ENCODE assay signal across 8 cellular contexts in the genomic region with DNA sequence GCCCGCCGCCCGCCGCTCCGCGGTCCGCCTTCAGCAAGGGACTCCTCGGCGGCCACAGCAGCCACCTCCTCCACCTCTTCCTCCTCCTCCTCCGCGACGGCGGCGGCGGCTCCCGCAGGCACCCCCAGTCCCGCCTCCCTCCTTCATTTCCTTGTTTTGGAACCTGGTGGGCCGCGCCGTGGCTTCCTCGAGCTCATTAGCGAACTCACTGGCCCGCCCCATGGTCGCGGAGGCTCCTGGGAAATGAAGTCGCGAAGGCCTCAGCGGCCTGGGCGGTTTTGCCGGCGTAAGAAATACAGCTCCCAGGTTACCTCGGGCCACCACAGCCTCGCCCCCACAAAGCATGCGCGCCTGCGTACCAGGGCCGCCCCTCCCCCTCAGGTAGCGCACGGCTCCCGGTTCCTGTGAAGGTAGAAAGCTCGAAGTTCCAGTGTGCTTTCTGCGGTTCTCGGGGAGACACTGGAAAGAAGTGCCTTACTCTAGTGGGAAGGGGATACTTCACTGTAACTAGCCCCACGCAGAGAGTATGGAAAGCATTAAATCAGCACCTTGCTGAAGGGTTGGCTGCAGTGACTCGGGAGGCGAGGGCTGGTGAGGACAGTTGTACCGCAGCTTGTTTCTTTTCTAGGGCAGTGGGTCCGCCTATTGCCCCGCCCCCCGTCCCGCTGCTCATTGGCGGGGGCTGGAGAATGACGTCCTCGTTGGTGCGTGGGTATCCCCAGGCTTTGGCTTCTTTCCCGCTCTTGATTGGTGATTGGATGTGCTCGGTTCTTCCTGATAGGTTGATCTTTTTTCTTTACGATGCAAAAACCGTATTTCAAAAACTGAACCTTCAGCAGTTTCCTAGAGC. TPM values are rescaled to one million over a fixed set of nuclear protein-coding genes. Genes with fewer than 3 reads are reported as not detected.
DNase-seq lines count a peak whose midpoint lies in the region; ATAC-seq lines count a peak whose summit lies in the region.

A gene (minus strand): TSS at position 210 of the 850 bp plus-strand sequence. CDS start 333 bp downstream, outside the sequence.

- H3K36me3 ChIP-seq in CD8-positive, alpha-beta memory T cell (ENCODE audit: insufficient read depth, low read length) = no peaks in the 10 kb centered on the region

- peaks cover 20 to 37% (median 28%) of the 10 kb centered on the region in 3 donors for H3K4me1 Mint-ChIP-seq in CD8-positive, alpha-beta memory T cell

- POLR2A ChIA-PET in CD8-positive, alpha-beta memory T cell (lab: Charles Lee) = interaction anchor here (0.6 to 4.2 kb wide), 15 partner anchors 13 to 1872 kb away, joined by 3 to 239 read pairs (median 4); a partner anchor contains a TSS

- peak within 1 kb of the TSS; percentile 78 for H3K27ac ChIP-seq in CD8-positive, alpha-beta memory T cell (ENCODE audit: low read depth, low read length)

- peak; percentile 98 to 99 (median 99) for DNase-seq in CD8-positive, alpha-beta memory T cell
- DNase-seq in HS-5 (ENCODE audit: low read depth) (peak; percentile 96), lung microvascular endothelial cell (ENCODE audit: low read depth in 2 of 2) (peak; percentile 99)
- DNase-seq in NK-92 treated with Interleukin-12 subunit alpha and Interleukin-12 subunit beta, amount 100 ng/mL, for 24 hours (lab: John Stamatoyannopoulos, UW) = peak; percentile 98
- DNase-seq in activated CD8-positive, alpha-beta memory T cell treated with anti-CD3 and anti-CD28 coated beads for 24 hours = peak; percentile 99
- DNase-seq in effector CD8-positive, alpha-beta T cell (lab: John Stamatoyannopoulos, UW) = peak; percentile 97
- DNase-seq in stimulated activated CD4-positive, alpha-beta T cell treated with anti-CD3 and anti-CD28 coated beads, TNF-alpha, amount 100 ng/mL, for 48 hours (ENCODE audit: low read depth in 3 of 3) = peak; percentile 95 to 98 (median 96)

- H3K4me3 Mint-ChIP-seq in CD8-positive, alpha-beta memory T cell = peak within 1 kb of the TSS; percentile 92 to 100 (median 97)

- H3K27me3 Mint-ChIP-seq in CD8-positive, alpha-beta memory T cell = no peaks in the 10 kb centered on the region

- H3K27ac Mint-ChIP-seq in CD8-positive, alpha-beta memory T cell = peak within 1 kb of the TSS; percentile 97 to 100 (median 99)

- CTCF ChIA-PET in CD8-positive, alpha-beta memory T cell (lab: Charles Lee) = interaction anchor here (0.6 to 5.8 kb wide), 11 partner anchors 12 to 894 kb away, joined by 3 to 58 read pairs (median 4); a partner anchor contains a TSS

- ATAC-seq in GM19468 (IDR thresholded peaks at IDR 0.05; ENCODE audit: extremely low read depth, unreplicated experiment) = peak; percentile 57

- peaks cover 0 to 2% (median 0%) of the 10 kb centered on the region in 5 donors for H3K9me3 Mint-ChIP-seq in CD8-positive, alpha-beta memory T cell

- peaks cover 0 to 13% (median 0%) of the 10 kb centered on the region in 3 donors for H3K36me3 Mint-ChIP-seq in CD8-positive, alpha-beta memory T cell

- peak within 1 kb of the TSS; percentile 73 for H3K4me3 ChIP-seq in CD8-positive, alpha-beta memory T cell (ENCODE audit: low read length)

- no peaks in the 10 kb centered on the region for H3K9me3 ChIP-seq in CD8-positive, alpha-beta memory T cell (ENCODE audit: low read length)

- peaks cover 22% of the 10 kb centered on the region for H3K4me1 ChIP-seq in CD8-positive, alpha-beta memory T cell (ENCODE audit: insufficient read depth, low read length)

- no peaks in the 10 kb centered on the region for H3K27me3 ChIP-seq in CD8-positive, alpha-beta memory T cell (ENCODE audit: insufficient read depth, low read length, poor library complexity, severe bottlenecking)

RNA-seq across cellular contexts. Expression of the gene that starts here (rescaled TPM):
- total RNA-seq in CD8-positive, alpha-beta memory T cell = 1 to 10 TPM; 8.4 to 9.1 TPM
- polyA plus RNA-seq in CD8-positive, alpha-beta memory T cell = 2.1 TPM
- 5.2 and 6.0 TPM in 2 replicates for total RNA-seq in lung microvascular endothelial cell

Comparison
In these comparisons a context has a peak if more than half of its experiments do, and no peak if none do; other contexts are left out.
1. Peak in every context shown above with its lines: DNase-seq, ATAC-seq, H3K4me3 ChIP-seq and H3K27ac ChIP-seq.